In the genomic region with DNA sequence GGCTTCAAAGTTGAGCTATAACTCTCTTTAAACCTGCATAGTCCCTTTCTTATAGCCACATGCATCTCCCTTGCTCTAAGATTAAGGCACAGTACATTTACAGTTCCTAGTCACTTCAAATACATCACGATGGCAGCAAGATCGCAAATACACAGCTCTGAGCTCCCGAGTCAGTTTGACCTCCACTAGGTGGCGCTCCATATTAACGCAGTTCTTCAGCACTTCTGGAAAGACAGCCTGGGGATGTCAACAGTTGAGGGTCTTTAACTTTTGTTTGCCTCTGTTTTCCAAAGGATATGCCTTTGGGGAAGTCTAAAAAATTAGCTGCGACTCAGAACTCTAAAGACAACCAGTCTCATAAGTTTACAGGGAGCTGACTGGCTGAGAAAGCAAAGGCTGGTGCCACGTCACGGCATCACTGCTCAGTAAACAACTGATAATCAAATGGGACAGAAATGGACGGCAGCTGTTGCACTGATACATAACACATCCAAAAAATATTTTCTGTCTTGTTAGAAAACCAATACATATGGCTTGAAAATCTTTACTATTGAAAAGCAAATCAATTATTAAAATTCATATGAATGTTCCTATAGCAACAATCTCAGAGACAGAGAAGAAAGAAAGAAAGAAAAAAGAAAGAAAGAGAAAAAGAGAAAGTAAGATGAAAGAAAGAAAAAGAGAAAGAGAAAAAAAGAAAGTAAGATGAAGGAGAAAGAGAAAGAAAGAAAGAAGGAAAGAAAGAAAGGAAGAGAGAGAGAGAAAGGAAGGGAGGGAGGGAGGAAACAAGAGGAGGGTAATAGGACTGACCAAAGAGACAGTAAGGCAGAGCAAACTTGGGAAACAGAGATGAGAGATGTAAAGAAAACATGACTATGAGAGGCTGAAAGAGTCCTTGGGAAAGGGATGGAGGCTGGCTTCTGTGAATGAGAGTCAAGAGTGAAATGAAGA, we compare ENCODE assay signal across 8 cellular contexts.
DNase-seq lines count a peak whose midpoint lies in the region; ATAC-seq and TF ChIP-seq lines count a peak whose summit lies in the region.

No MANE protein-coding gene starts in this region.

- no peaks in the 10 kb centered on the region for H3K36me3 ChIP-seq in mucosa of descending colon (ENCODE audit: low read depth)
- no peaks in the 10 kb centered on the region for H3K36me3 ChIP-seq in effector memory CD4-positive, alpha-beta T cell (ENCODE audit: control insufficient read depth, insufficient read depth, low read length)

- no peaks in the 10 kb centered on the region for H3K27me3 ChIP-seq in effector memory CD4-positive, alpha-beta T cell (replicated peaks; ENCODE audit: control insufficient read depth, insufficient read depth, low read length, poor library complexity, severe bottlenecking)

- peak; percentile 54 for TF ChIP-seq CTCF in mucosa of descending colon (IDR thresholded peaks at IDR 0.05)

- no peaks in the 10 kb centered on the region for H3K4me1 ChIP-seq in mucosa of descending colon (ENCODE audit: low read depth)
- no peaks in the 10 kb centered on the region for H3K4me1 ChIP-seq in effector memory CD4-positive, alpha-beta T cell (ENCODE audit: control insufficient read depth, insufficient read depth, low read length, poor library complexity, severe bottlenecking)

- TF ChIP-seq POLR2A in erythroblast (IDR thresholded peaks at IDR 0.05; ENCODE audit: low read length) = no peak

- H3K9me3 ChIP-seq in mucosa of descending colon = no peaks in the 10 kb centered on the region
- no peaks in the 10 kb centered on the region for H3K9me3 ChIP-seq in effector memory CD4-positive, alpha-beta T cell (ENCODE audit: control insufficient read depth, low read length)

- intact Hi-C loops in mucosa of descending colon (cut with DNase I, micrococcal nuclease) = no loop called here

- H3K4me3 ChIP-seq in mucosa of descending colon = no peak overlapping the region
- no peak overlapping the region for H3K4me3 ChIP-seq in effector memory CD4-positive, alpha-beta T cell (ENCODE audit: insufficient read depth, low read depth, low read length, poor library complexity, severe bottlenecking)

- no peak overlapping the region for H3K27ac ChIP-seq in effector memory CD4-positive, alpha-beta T cell (ENCODE audit: insufficient read depth, low read length, poor library complexity, severe bottlenecking)

- peak; percentile 13 for DNase-seq in NK-92 treated with Interleukin-12 subunit alpha and Interleukin-12 subunit beta, amount 100 ng/mL, for 24 hours (lab: John Stamatoyannopoulos, UW)
- no peak for DNase-seq in NK-92 (lab: John Stamatoyannopoulos, UW; ENCODE audit: unreplicated experiment)
- peak; percentile 22 for DNase-seq in HuH-7 (ENCODE audit: low spot score)
- peak; percentile 75 for DNase-seq in SK-N-DZ (ENCODE audit: low spot score)
- DNase-seq in erythroblast (lab: John Stamatoyannopoulos, UW) = peak; percentile 46 to 69
- peak in 1 of 3 donors; percentile 84 for DNase-seq in mucosa of descending colon
- no peak for DNase-seq in effector memory CD4-positive, alpha-beta T cell

- ATAC-seq in GM21423 (IDR thresholded peaks at IDR 0.05; ENCODE audit: unreplicated experiment) (peak; percentile 80), mucosa of descending colon (peak; percentile 58)

Comparison
In these comparisons a context has a peak if more than half of its experiments do, and no peak if none do; other contexts are left out.
1. DNase-seq: peak in NK-92 treated with Interleukin-12 subunit alpha and Interleukin-12 subunit beta, amount 100 ng/mL, for 24 hours (single experiment), HuH-7 (single experiment), SK-N-DZ (single experiment) and erythroblast (2 of 2); none in NK-92 (single experiment) and effector memory CD4-positive, alpha-beta T cell (0 of 3).